In genomic region chr5:163434410-163434866, GRCh38 we compare ENCODE assay signal across 11 cellular contexts. TPM values are rescaled to one million over a fixed set of nuclear protein-coding genes. Genes with fewer than 3 reads are reported as not detected.
DNase-seq lines count a peak whose midpoint lies in the region; ATAC-seq, FAIRE-seq and TF ChIP-seq lines count a peak whose summit lies in the region.
"Had no signal": no experiment of that assay in that cellular context is flagged by ENCODE, and none has a peak within 500 bp of the region (broad histone marks: within the 10 kb centered on the region; RNA-seq: fewer than 3 reads in every experiment).

No MANE protein-coding gene starts in this region.

- H3K36me3 ChIP-seq in mesendoderm (ENCODE audit: control insufficient read depth, insufficient read depth, low read length), result no peaks in the 10 kb centered on the region

- H3K4me3 Mint-ChIP-seq in brain, result peak overlapping the region in 3 of 5 experiments; percentile 31 to 80 (median 54)

- H3K18ac ChIP-seq in mesendoderm (ENCODE audit: low read length), result no peak overlapping the region

- POLR2A ChIA-PET in A549 (lab: Yijun Ruan, JAX), result no interaction called here

- H3K79me1 ChIP-seq in mesendoderm (ENCODE audit: low read length), result no peaks in the 10 kb centered on the region

- ATAC-seq in A549, result no peak
- no peak for ATAC-seq in HG02678 (IDR thresholded peaks at IDR 0.05; ENCODE audit: unreplicated experiment)
- no peak for ATAC-seq in HG02870 (IDR thresholded peaks at IDR 0.05; ENCODE audit: unreplicated experiment)

- no peak for TF ChIP-seq POLR2A in A549 (IDR thresholded peaks at IDR 0.05; ENCODE audit: low read length)

- no peak for FAIRE-seq in A549 (lab: Jason Lieb, UNC)

- H3K27ac Mint-ChIP-seq in brain, result peak overlapping the region in 3 of 5 experiments; percentile 53 to 72 (median 59)

- H3K56ac ChIP-seq in mesendoderm (ENCODE audit: low read length), result peak overlapping the region; percentile 44

- H3K27me3 ChIP-seq in mesendoderm (ENCODE audit: insufficient read depth, low read length, poor library complexity), result no peaks in the 10 kb centered on the region

- H3K9me3 ChIP-seq in A549, result no peaks in the 10 kb centered on the region

- no peak overlapping the region for H4K8ac ChIP-seq in mesendoderm (ENCODE audit: low read depth, low read length)

- H3K79me2 ChIP-seq in mesendoderm (ENCODE audit: control insufficient read depth, insufficient read depth, low read length), result peaks cover 15% of the 10 kb centered on the region

- H2BK15ac ChIP-seq in mesendoderm (replicated peaks; ENCODE audit: low read depth), result no peak overlapping the region

- H3K36me3 Mint-ChIP-seq in brain, result peaks cover 7% of the 10 kb centered on the region

- no peak overlapping the region for H2AK5ac ChIP-seq in mesendoderm (ENCODE audit: low read length)

- H4K5ac ChIP-seq in mesendoderm (ENCODE audit: low read length), result no peak overlapping the region

- DNase-seq in A549 (ENCODE audit: low read depth in 1 of 2, low spot score in 1 of 2) (peak; percentile 22 to 23), HPDE6-E6E7 (ENCODE audit: extremely low spot score) (peak; percentile 17), mesendoderm (no peak), NCI-H2081 treated with DMSO at 0.1 percent for 48 hours (lab: John Stamatoyannopoulos, UW) (no peak), GM20000 (ENCODE audit: low spot score) (no peak)
- DNase-seq: C1 segment of cervical spinal cord, NCI-H345, SW 1271 had no signal

- no peak overlapping the region for H3K23ac ChIP-seq in mesendoderm (ENCODE audit: low read length)

- 15% methylated on average over 3 of the region's 3 CpGs for WGBS in A549 (ENCODE audit: missing lambda C conversion rate)
- no CpG with 5 or more reads among the region's 3 CpGs for WGBS in mesendoderm (ENCODE audit: extremely low coverage, insufficient coverage, low lambda C conversion rate)

- H2BK5ac ChIP-seq in mesendoderm (ENCODE audit: low read length), result no peak overlapping the region

- peaks cover 3% of the 10 kb centered on the region for H3K27me3 Mint-ChIP-seq in brain

- H3K4me2 ChIP-seq in A549, result peak overlapping the region; percentile 6; the same call in 1 of the 3 replicates
- H3K4me2 ChIP-seq in mesendoderm (ENCODE audit: low read length), result no peak overlapping the region

- no peak for TF ChIP-seq EP300 in A549 (IDR thresholded peaks at IDR 0.05)

- TF ChIP-seq RAD21 in A549 (conservative IDR thresholded peaks at IDR 0.05 in 1 of 2, IDR thresholded peaks at IDR 0.05 in 1 of 2), result no peak

- H3K4me1 ChIP-seq in A549 (peaks cover 13% of the 10 kb centered on the region), mesendoderm (ENCODE audit: control insufficient read depth, low read depth, low read length) (peaks cover 3% of the 10 kb centered on the region)

- no peak overlapping the region for H3K9ac ChIP-seq in mesendoderm (ENCODE audit: low read length)

- H3K4me3 ChIP-seq in A549 (no peak overlapping the region), mesendoderm (ENCODE audit: low read length) (no peak overlapping the region)

- TF ChIP-seq CTCF in A549 (IDR thresholded peaks at IDR 0.05), result no peak
- TF ChIP-seq CTCF in brain (conservative IDR thresholded peaks at IDR 0.05), result no peak
- no peak for TF ChIP-seq CTCF in GM20000 (IDR thresholded peaks at IDR 0.05; ENCODE audit: extremely low read depth, missing control alignments)

- no peak overlapping the region for H3K27ac ChIP-seq in A549
- H3K27ac ChIP-seq in mesendoderm (ENCODE audit: low read depth, low read length), result no peak overlapping the region

- peaks cover 35% of the 10 kb centered on the region for H3K4me1 Mint-ChIP-seq in brain

- CTCF ChIA-PET in A549 (lab: Yijun Ruan, JAX), result interaction anchor here (1.5 kb wide), 1 partner anchor 26 kb away, joined by 7 read pairs; no protein-coding TSS in a partner anchor

- H3K9me3 Mint-ChIP-seq in brain, result no peaks in the 10 kb centered on the region

- no peak overlapping the region for H2BK120ac ChIP-seq in mesendoderm (ENCODE audit: low read depth, low read length)

- H3K4ac ChIP-seq in mesendoderm (ENCODE audit: low read depth, low read length), result no peak overlapping the region

TF ChIP-seq in A549, 52 proteins besides CTCF, POLR2A, EP300 and RAD21:
- TF ChIP-seq FOSL2 (IDR thresholded peaks at IDR 0.05), result no peak
- 0 out of 2 replicates have a peak, but pooled peaks have one; percentile 6 for TF ChIP-seq FOSL2 (CRISPR knock-in tag; IDR thresholded peaks at IDR 0.05)
- TF ChIP-seq ZNF302 (CRISPR knock-in tag; IDR thresholded peaks at IDR 0.05), result no peak
- TF ChIP-seq SMC3 (IDR thresholded peaks at IDR 0.05), result no peak
- TF ChIP-seq KDM5A (IDR thresholded peaks at IDR 0.05), result no peak
- no peak for TF ChIP-seq CBX8 (IDR thresholded peaks at IDR 0.05)

RNA-seq across cellular contexts. Expression of gene CCNG1, which starts 3.0 kb away (rescaled TPM):
- polyA plus RNA-seq in A549 (2011; rRNA removed), result 76.5 and 80.5 TPM in 2 replicates
- 15.9 and 17.9 TPM in 2 replicates for polyA plus RNA-seq in A549 (2012; cell fraction: cytosol; rRNA removed)
- polyA plus RNA-seq in A549 (2012; cell fraction: nucleus; rRNA removed), result 6.6 and 7.1 TPM in 2 replicates
- polyA plus RNA-seq in A549 (2017; fragmentation: RNase III; extraction: RNeasy Plus Mini Kit Qiagen cat#74134 plus additional on column Dnase treatment), result 69.5 to 80.8 TPM (median 80.3 TPM) in 3 replicates
- polyA minus RNA-seq in A549 (2011; rRNA and poly(A)+ RNA removed), result 37.5 and 47.7 TPM in 2 replicates
- polyA plus RNA-seq in brain (ENCODE audit: insufficient read depth, low read depth, low replicate concordance), result 64.2 TPM
- 180 TPM for polyA plus RNA-seq in mesendoderm (2013, experiment 1 of 2)
- 173 TPM for polyA plus RNA-seq in mesendoderm (2013, experiment 2 of 2)

RNA-seq across cellular contexts. Expression of gene NUDCD2, which starts 25.5 kb away (rescaled TPM):
- 17.0 and 22.3 TPM in 2 replicates for polyA plus RNA-seq in A549 (2011; rRNA removed)
- polyA plus RNA-seq in A549 (2012; cell fraction: cytosol; rRNA removed), result 8.2 and 9.1 TPM in 2 replicates
- 3.4 and 5.4 TPM in 2 replicates for polyA plus RNA-seq in A549 (2012; cell fraction: nucleus; rRNA removed)
- polyA plus RNA-seq in A549 (2017; fragmentation: RNase III; extraction: RNeasy Plus Mini Kit Qiagen cat#74134 plus additional on column Dnase treatment), result 37.1 to 43.9 TPM (median 38.4 TPM) in 3 replicates
- 2.6 and 4.3 TPM in 2 replicates for polyA minus RNA-seq in A549 (2011; rRNA and poly(A)+ RNA removed)
- 36.3 TPM for polyA plus RNA-seq in brain (ENCODE audit: insufficient read depth, low read depth, low replicate concordance)
- polyA plus RNA-seq in mesendoderm (2013, experiment 1 of 2), result 17.2 TPM
- polyA plus RNA-seq in mesendoderm (2013, experiment 2 of 2), result 16.7 TPM

RNA-seq across cellular contexts. Expression of gene HMMR, which starts 26.0 kb away (rescaled TPM):
- polyA plus RNA-seq in A549 (2011; rRNA removed) (32.9 and 66.0 TPM in 2 replicates), A549 (2017; fragmentation: RNase III; extraction: RNeasy Plus Mini Kit Qiagen cat#74134 plus additional on column Dnase treatment) (30.7 to 38.4 TPM (median 34.0 TPM) in 3 replicates), brain (ENCODE audit: insufficient read depth, low read depth, low replicate concordance) (7.5 TPM)
- polyA plus RNA-seq in A549 (2012; cell fraction: cytosol; rRNA removed), result 7.0 and 8.2 TPM in 2 replicates
- polyA plus RNA-seq in A549 (2012; cell fraction: nucleus; rRNA removed), result 6.1 and 8.7 TPM in 2 replicates
- polyA minus RNA-seq in A549 (2011; rRNA and poly(A)+ RNA removed), result 4.0 and 7.4 TPM in 2 replicates
- polyA plus RNA-seq in mesendoderm (2013, experiment 1 of 2), result 58.8 TPM
- polyA plus RNA-seq in mesendoderm (2013, experiment 2 of 2), result 57.7 TPM

Comparison
In these comparisons a context has a peak if more than half of its experiments do, and no peak if none do; other contexts are left out.
1. DNase-seq: peak in A549 (2 of 2) and HPDE6-E6E7 (single experiment); none in mesendoderm (single experiment), NCI-H2081 treated with DMSO at 0.1 percent for 48 hours (single experiment) and GM20000 (single experiment).